In the genomic region with DNA sequence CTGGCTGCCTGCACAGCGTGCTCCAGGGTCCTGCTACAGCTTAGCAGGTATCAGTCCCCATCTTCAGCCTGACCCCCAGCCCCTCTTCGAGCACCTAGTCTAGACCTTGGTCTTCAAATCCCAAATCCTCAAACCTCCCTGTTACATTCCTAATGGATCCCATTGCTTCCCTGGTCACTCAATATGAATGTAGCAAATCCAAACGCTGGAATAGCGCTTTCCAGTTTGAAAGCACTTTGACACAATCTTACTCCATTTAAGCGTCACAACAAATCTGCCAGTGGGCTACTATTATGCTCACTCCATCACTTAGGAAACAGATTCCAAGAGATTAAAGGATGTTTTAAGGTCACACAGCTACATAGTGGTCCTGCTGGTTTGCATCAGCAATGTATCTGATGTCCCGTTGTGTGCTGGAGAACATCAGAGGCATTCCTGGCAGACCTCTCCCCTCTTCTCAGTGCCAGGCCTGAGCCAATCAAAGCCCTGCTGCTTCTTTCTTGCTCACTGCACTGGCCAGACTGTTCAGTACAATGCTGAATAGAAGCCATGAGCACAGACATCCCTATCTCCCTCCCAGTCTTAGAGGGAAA, we compare ENCODE assay signal across 16 cellular contexts.
"Had no signal": no experiment of that assay in that cellular context is flagged by ENCODE, and none has a peak within 500 bp of the region (broad histone marks: within the 10 kb centered on the region; RNA-seq: fewer than 3 reads in every experiment).

No MANE protein-coding gene starts in this region.

- H3K27ac Mint-ChIP-seq: activated CD4-positive, alpha-beta T cell treated with anti-CD3 and anti-CD28 coated beads, Interleukin-2, amount 10 ng/mL, durations not matched to agents 24 days and 14 days; activated T-helper 1 cell treated with anti-CD3 and anti-CD28 coated beads, Interleukin-12 subunit alpha, Interleukin-12 subunit beta, Interleukin-2, Interleukin-4 antibody, amounts not matched to agents 30 ng/mL and 10 ng/mL and 1 ng/mL, durations not matched to agents 14 hours and 24 hours and 36 hours; naive thymus-derived CD8-positive, alpha-beta T cell had no signal

- H3K4me3 ChIP-seq: ascending aorta, lower lobe of right lung, mucosa of descending colon, upper lobe of left lung had no signal

- DNase-seq: activated CD4-positive, alpha-beta T cell treated with anti-CD3 and anti-CD28 coated beads, Interleukin-2, amount 10 ng/mL, durations not matched to agents 24 days and 14 days; activated CD4-positive, CD25-positive, alpha-beta regulatory T cell; activated CD8-positive, alpha-beta memory T cell treated with anti-CD3 and anti-CD28 coated beads for 24 hours; activated naive CD4-positive, alpha-beta T cell treated with Interleukin-2 at 50 U/mL for 16 hours; effector CD4-positive, alpha-beta T cell; foreskin melanocyte; lower lobe of right lung; mucosa of descending colon; naive thymus-derived CD8-positive, alpha-beta T cell; nucleus accumbens; small intestine; stimulated activated naive CD8-positive, alpha-beta T cell treated with anti-CD3 and anti-CD28 coated beads, Interleukin-15, Interleukin-2, amounts not matched to agents 100 U/mL and 50 U/mL, for 24 hours; SW 1271; upper lobe of left lung had no signal

- H3K27me3 ChIP-seq: ascending aorta, upper lobe of left lung had no signal

- H3K36me3 Mint-ChIP-seq: naive thymus-derived CD8-positive, alpha-beta T cell had no signal

- H3K9me3 ChIP-seq: ascending aorta, lower lobe of right lung, mucosa of descending colon, upper lobe of left lung had no signal

- H3K4me1 ChIP-seq: upper lobe of left lung had no signal

- H3K9me3 Mint-ChIP-seq: activated CD4-positive, alpha-beta T cell treated with anti-CD3 and anti-CD28 coated beads, Interleukin-2, amount 10 ng/mL, durations not matched to agents 24 days and 14 days; activated T-helper 1 cell treated with anti-CD3 and anti-CD28 coated beads, Interleukin-12 subunit alpha, Interleukin-12 subunit beta, Interleukin-2, Interleukin-4 antibody, amounts not matched to agents 30 ng/mL and 10 ng/mL and 1 ng/mL, durations not matched to agents 14 hours and 24 hours and 36 hours; naive thymus-derived CD8-positive, alpha-beta T cell had no signal

- H3K4me1 Mint-ChIP-seq: activated CD4-positive, alpha-beta T cell treated with anti-CD3 and anti-CD28 coated beads, Interleukin-2, amount 10 ng/mL, durations not matched to agents 24 days and 14 days had no signal

- ATAC-seq: mucosa of descending colon; naive thymus-derived CD8-positive, alpha-beta T cell; stimulated activated naive CD8-positive, alpha-beta T cell treated with anti-CD3 and anti-CD28 coated beads, Interleukin-15, Interleukin-2, amounts not matched to agents 100 U/mL and 50 U/mL, for 24 hours had no signal

- H3K36me3 ChIP-seq: ascending aorta, lower lobe of right lung, upper lobe of left lung had no signal

- H3K4me3 Mint-ChIP-seq: activated CD4-positive, alpha-beta T cell treated with anti-CD3 and anti-CD28 coated beads, Interleukin-2, amount 10 ng/mL, durations not matched to agents 24 days and 14 days; activated T-helper 1 cell treated with anti-CD3 and anti-CD28 coated beads, Interleukin-12 subunit alpha, Interleukin-12 subunit beta, Interleukin-2, Interleukin-4 antibody, amounts not matched to agents 30 ng/mL and 10 ng/mL and 1 ng/mL, durations not matched to agents 14 hours and 24 hours and 36 hours; naive thymus-derived CD8-positive, alpha-beta T cell had no signal

- H3K27ac ChIP-seq: ascending aorta, lower lobe of right lung, upper lobe of left lung had no signal
